9 cellular contexts compared by ENCODE assay signal in the genomic region with DNA sequence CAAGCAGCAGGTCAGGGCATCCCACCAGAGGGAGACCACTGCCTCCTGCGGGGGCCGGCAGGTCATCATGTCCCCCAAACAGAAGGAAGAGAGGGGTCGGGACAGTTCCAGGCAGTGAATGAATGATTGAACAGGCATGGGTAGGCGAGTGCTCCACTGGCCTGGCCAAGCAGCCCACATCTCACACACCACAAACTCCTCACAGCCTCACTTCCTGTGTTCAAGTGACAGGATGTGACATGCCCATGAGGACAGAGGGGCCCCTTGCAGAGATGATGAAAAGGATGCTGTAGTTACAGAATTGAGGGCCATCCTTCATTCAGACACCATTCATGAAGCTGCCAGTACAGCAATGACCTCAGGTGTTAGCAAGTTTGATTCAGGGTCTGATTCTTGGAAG. TPM values are rescaled to one million over a fixed set of nuclear protein-coding genes. Genes with fewer than 3 reads are reported as not detected.
DNase-seq lines count a peak whose midpoint lies in the region; ATAC-seq and TF ChIP-seq lines count a peak whose summit lies in the region.
"Had no signal": no experiment of that assay in that cellular context is flagged by ENCODE, and none has a peak within 500 bp of the region (broad histone marks: within the 10 kb centered on the region; RNA-seq: fewer than 3 reads in every experiment).

No MANE protein-coding gene starts in this region.

- no peak overlapping the region for H3K9ac ChIP-seq in Karpas-422 (ENCODE audit: low read length)

- peak overlapping the region; percentile 13 for H3K4me2 ChIP-seq in Karpas-422 (ENCODE audit: low read depth, low read length, poor library complexity, severe bottlenecking)

- H3K27ac ChIP-seq in Karpas-422 (ENCODE audit: low read length) (no peak overlapping the region), temporal lobe (ENCODE audit: low read depth, low read length) (peak overlapping the region; percentile 7)

- no peak overlapping the region for H3K4me3 Mint-ChIP-seq in CD14-positive monocyte
- peak overlapping the region; percentile 24 for H3K4me3 Mint-ChIP-seq in activated naive CD4-positive, alpha-beta T cell treated with anti-CD3 and anti-CD28 coated beads, Interleukin-2, amount 10 ng/mL, durations not matched to agents 7 days and 5 days

- H3K27me3 Mint-ChIP-seq in CD14-positive monocyte (ENCODE audit: low read depth in 3 of 3) = peaks cover 21 to 40% (median 31%) of the 10 kb centered on the region in 3 donors
- peaks cover 37% of the 10 kb centered on the region for H3K27me3 Mint-ChIP-seq in activated naive CD4-positive, alpha-beta T cell treated with anti-CD3 and anti-CD28 coated beads, Interleukin-2, amount 10 ng/mL, durations not matched to agents 7 days and 5 days

- H3K9me2 ChIP-seq in Karpas-422 (replicated peaks; ENCODE audit: insufficient read depth, low read length) = no peaks in the 10 kb centered on the region

- H3K9me3 ChIP-seq in Karpas-422 (ENCODE audit: low read length) = no peaks in the 10 kb centered on the region

- TF ChIP-seq CTCF in CD14-positive monocyte (IDR thresholded peaks at IDR 0.05) = no peak

- H3K27me3 ChIP-seq in Karpas-422 (ENCODE audit: low read length) = no peaks in the 10 kb centered on the region

- H3K27ac Mint-ChIP-seq in CD14-positive monocyte = peak overlapping the region in 2 of 7 donors; percentile 60 to 81
- H3K27ac Mint-ChIP-seq in activated naive CD4-positive, alpha-beta T cell treated with anti-CD3 and anti-CD28 coated beads, Interleukin-2, amount 10 ng/mL, durations not matched to agents 7 days and 5 days = peak overlapping the region; percentile 91

- H3K36me3 ChIP-seq in Karpas-422 (ENCODE audit: insufficient read depth, low read length) = no peaks in the 10 kb centered on the region

- peaks cover 70% of the 10 kb centered on the region for H4K20me1 ChIP-seq in Karpas-422 (ENCODE audit: insufficient read depth, low read depth, low read length)

- H3K79me2 ChIP-seq in Karpas-422 (ENCODE audit: low read length) = no peaks in the 10 kb centered on the region

- no peak overlapping the region for H3K4me3 ChIP-seq in Karpas-422 (ENCODE audit: low read length)
- H3K4me3 ChIP-seq: lung had no signal

- H3K4me1 ChIP-seq in Karpas-422 (ENCODE audit: low read length) = peaks cover 60% of the 10 kb centered on the region

- peaks cover 7 to 11% of the 10 kb centered on the region in 2 donors for H3K36me3 Mint-ChIP-seq in CD14-positive monocyte
- H3K36me3 Mint-ChIP-seq in activated naive CD4-positive, alpha-beta T cell treated with anti-CD3 and anti-CD28 coated beads, Interleukin-2, amount 10 ng/mL, durations not matched to agents 7 days and 5 days = peaks cover 8% of the 10 kb centered on the region

- intact Hi-C loops in CD14-positive monocyte (cut with micrococcal nuclease) = no loop called here

- H3K9me3 Mint-ChIP-seq in CD14-positive monocyte = peaks cover 7 to 16% (median 11%) of the 10 kb centered on the region in 7 donors
- H3K9me3 Mint-ChIP-seq in activated naive CD4-positive, alpha-beta T cell treated with anti-CD3 and anti-CD28 coated beads, Interleukin-2, amount 10 ng/mL, durations not matched to agents 7 days and 5 days = no peaks in the 10 kb centered on the region

- CTCF ChIA-PET in activated naive CD4-positive, alpha-beta T cell treated with anti-CD3 and anti-CD28 coated beads, Interleukin-2, amount 10 ng/mL, durations not matched to agents 7 days and 5 days (lab: Charles Lee) = no interaction called here

- DNase-seq in CD14-positive monocyte (ENCODE audit: low spot score) (peak; percentile 62), Karpas-422 (peak; percentile 52), NCI-H774 (lab: John Stamatoyannopoulos, UW) (no peak), DMS114 treated with DMSO at 0.1 percent for 48 hours (lab: John Stamatoyannopoulos, UW; ENCODE audit: unreplicated experiment) (no peak), D341Med (ENCODE audit: low spot score) (no peak)
- peak; percentile 79 for DNase-seq in activated naive CD4-positive, alpha-beta T cell treated with anti-CD3 and anti-CD28 coated beads, Interleukin-2, amount 10 ng/mL, durations not matched to agents 7 days and 5 days

- no peak overlapping the region for H2AFZ ChIP-seq in Karpas-422 (ENCODE audit: low read length)

- H3K4me1 Mint-ChIP-seq in CD14-positive monocyte = peaks cover 51% of the 10 kb centered on the region
- peaks cover 58% of the 10 kb centered on the region for H3K4me1 Mint-ChIP-seq in activated naive CD4-positive, alpha-beta T cell treated with anti-CD3 and anti-CD28 coated beads, Interleukin-2, amount 10 ng/mL, durations not matched to agents 7 days and 5 days

- ATAC-seq in GM19452 (IDR thresholded peaks at IDR 0.05; ENCODE audit: unreplicated experiment) = peak; percentile 58

RNA-seq across cellular contexts. Expression of gene IQSEC1, which starts 3.7 kb away (rescaled TPM):
- polyA plus RNA-seq in CD14-positive monocyte = 10 to 100 TPM; 17.7 to 30.3 TPM
- 4.7 and 8.2 TPM in 2 replicates for total RNA-seq in Karpas-422 (2014; rRNA removed; shearing (Covaris generic); ENCODE audit: low replicate concordance)
- 19.4 TPM for total RNA-seq in temporal lobe

Comparison
In these comparisons a context has a peak if more than half of its experiments do, and no peak if none do; other contexts are left out.
1. DNase-seq: peak in CD14-positive monocyte (single experiment), Karpas-422 (single experiment) and activated naive CD4-positive, alpha-beta T cell treated with anti-CD3 and anti-CD28 coated beads, Interleukin-2, amount 10 ng/mL, durations not matched to agents 7 days and 5 days (single experiment); none in NCI-H774 (single experiment), DMS114 treated with DMSO at 0.1 percent for 48 hours (single experiment) and D341Med (single experiment).